Comparison of ENCODE assay signal across 8 cellular contexts in the genomic region with DNA sequence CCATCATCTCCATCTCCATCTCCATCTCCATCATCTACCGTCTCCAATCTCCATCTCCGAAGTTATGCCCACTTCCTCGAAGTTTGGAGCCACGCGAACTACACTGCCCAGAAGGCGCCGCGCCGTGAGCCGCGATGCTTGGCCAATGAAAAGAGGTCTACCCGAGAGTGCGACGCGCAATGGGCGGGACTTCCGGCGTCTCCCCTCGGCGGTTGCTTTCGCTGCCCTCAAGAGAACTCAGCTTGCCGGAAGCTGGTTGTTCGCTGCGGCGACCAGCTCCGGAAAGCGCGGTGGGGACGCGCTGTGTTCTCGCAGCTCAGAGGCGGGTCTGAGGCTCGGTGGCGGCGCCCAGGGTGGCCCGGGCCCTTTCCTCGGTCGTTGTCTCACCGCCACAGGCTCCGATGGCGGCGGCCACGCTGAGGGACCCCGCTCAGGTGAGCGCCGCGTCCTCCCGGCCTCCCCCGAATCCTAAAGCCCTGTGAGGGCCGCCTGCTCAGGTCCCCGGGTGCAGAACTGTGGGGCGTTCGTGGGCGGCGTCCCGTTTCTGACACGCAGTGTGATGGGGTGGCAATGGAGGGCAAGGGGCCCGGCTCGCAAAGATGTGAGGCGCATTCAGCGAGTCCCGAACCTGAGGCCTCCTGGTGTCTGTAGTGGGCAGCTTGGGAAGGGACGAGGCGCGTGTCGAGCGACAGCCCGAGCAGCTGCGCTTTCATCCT. TPM values are rescaled to one million over a fixed set of nuclear protein-coding genes. Genes with fewer than 3 reads are reported as not detected.
DNase-seq lines count a peak whose midpoint lies in the region; ATAC-seq, FAIRE-seq and TF ChIP-seq lines count a peak whose summit lies in the region.
"Not testable (repeated sequence)": the region's sequence is repeated elsewhere in the genome, so short reads cannot be mapped to it uniquely, and the experiment has no call there.

A gene (plus strand): TSS at position 259 of the 716 bp plus-strand sequence. CDS start 143 bp downstream, at position 402.

- not testable (repeated sequence) for H3K27me3 ChIP-seq in pancreas; thymus (ENCODE audit: control insufficient read depth, insufficient read depth)

- ATAC-seq in HG02610 (IDR thresholded peaks at IDR 0.05; ENCODE audit: unreplicated experiment) (peak; percentile 98), Right ventricle myocardium superior (ENCODE audit: poor library complexity) (peak; percentile 100), pancreas (peak; percentile 100)

- H3K4me3 Mint-ChIP-seq in activated naive CD8-positive, alpha-beta T cell = peak within 1 kb of the TSS; percentile 86

- H3K27ac ChIP-seq in pancreas (peak within 1 kb of the TSS in 3 of 4 donors; percentile 40 to 65 (median 54)), thymus (ENCODE audit: low read depth) (peak within 1 kb of the TSS; percentile 95)

- H3K36me3 ChIP-seq in pancreas = not testable (repeated sequence)
- peaks cover 12% of the 10 kb centered on the region for H3K36me3 ChIP-seq in thymus (ENCODE audit: control insufficient read depth, insufficient read depth)

- POLR2A ChIA-PET in GM10248 (lab: Yijun Ruan, JAX) = interaction anchor here (0.7 kb wide), 1 partner anchor 59 kb away, joined by 3 read pairs; no protein-coding TSS in a partner anchor

- CTCF ChIA-PET in GM10248 (lab: Yijun Ruan, JAX) = not testable (repeated sequence)

- not testable (repeated sequence) for H3K4me1 ChIP-seq in pancreas; thymus (ENCODE audit: control insufficient read depth, insufficient read depth, low read length)

- FAIRE-seq in pancreas (lab: Jason Lieb, UNC) = not testable (repeated sequence)

- peaks cover 38% of the 10 kb centered on the region for H3K36me3 Mint-ChIP-seq in activated naive CD8-positive, alpha-beta T cell

- H3K27me3 Mint-ChIP-seq in activated naive CD8-positive, alpha-beta T cell = not testable (repeated sequence)

- H3K9me3 ChIP-seq in pancreas; thymus (ENCODE audit: control insufficient read depth): not testable (repeated sequence)

- H3K4me3 ChIP-seq in pancreas (peak within 1 kb of the TSS; percentile 49 to 74 (median 66)), thymus (ENCODE audit: low read length) (peak within 1 kb of the TSS; percentile 68)

- H3K27ac Mint-ChIP-seq in activated naive CD8-positive, alpha-beta T cell = peak within 1 kb of the TSS; percentile 74

- DNase-seq in GM10248 (ENCODE audit: extremely low spot score) = peak; percentile 96
- peak; percentile 83 for DNase-seq in NCI-H1092 treated with DMSO at 0.1 percent for 48 hours (lab: John Stamatoyannopoulos, UW)
- peak; percentile 66 for DNase-seq in SKM-1 (lab: John Stamatoyannopoulos, UW; ENCODE audit: unreplicated experiment)
- DNase-seq in Right ventricle myocardium superior = peak; percentile 98
- peak; percentile 89 to 95 (median 93) for DNase-seq in pancreas

- not testable (repeated sequence) for TF ChIP-seq CTCF in GM10248 (IDR thresholded peaks at IDR 0.05; ENCODE audit: control extremely low read depth, extremely low read depth, low read depth, missing control alignments); pancreas (IDR thresholded peaks at IDR 0.05)

- intact Hi-C loops in Right ventricle myocardium superior (cut with DNase I); pancreas (cut with DNase I): not testable (repeated sequence)

- H3K4me1 Mint-ChIP-seq in activated naive CD8-positive, alpha-beta T cell (ENCODE audit: low read depth) = peaks cover 24% of the 10 kb centered on the region

- 0 to 1% methylated on average over 59 to 60 of the region's 69 CpGs for WGBS in pancreas, 2 donors
- under 1% methylated on average over 60 of the region's 69 CpGs for WGBS in thymus

- peaks cover 23% of the 10 kb centered on the region for H3K9me3 Mint-ChIP-seq in activated naive CD8-positive, alpha-beta T cell (ENCODE audit: low read depth)

RNA-seq across cellular contexts. Expression of the gene that starts here (rescaled TPM):
- total RNA-seq in Right ventricle myocardium superior = 3.9 TPM
- 1 to 10 TPM; 2.6 to 4.0 (median 3.2) TPM for total RNA-seq in pancreas
- polyA plus RNA-seq in pancreas = 1 to 10 TPM in 1 of 2 donors, under 1 TPM in 1; 0.99 to 3.6 TPM
- 7.0 TPM for polyA plus RNA-seq in thymus

Comparison
In these comparisons a context has a peak if more than half of its experiments do, and no peak if none do; other contexts are left out.
1. Peak in every context shown above with its lines: DNase-seq, ATAC-seq, H3K4me3 ChIP-seq and H3K27ac ChIP-seq.